Comparison of ENCODE assay signal across 24 cellular contexts in genomic region chr17:61133853-61134252, GRCh38.
"Had no signal": no experiment of that assay in that cellular context is flagged by ENCODE, and none has a peak within 500 bp of the region (broad histone marks: within the 10 kb centered on the region; RNA-seq: fewer than 3 reads in every experiment).

No MANE protein-coding gene starts in this region.

- DNase-seq: colonic mucosa; dermis blood vessel endothelial cell; effector memory CD4-positive, alpha-beta T cell; foreskin keratinocyte; glutamatergic neuron; heart right ventricle; hippocampal formation; immature natural killer cell; islet precursor cell; kidney glomerular epithelial cell; natural killer cell; occipital lobe; ovary; posterior cingulate gyrus; psoas muscle; right cardiac atrium; sigmoid colon; stimulated activated CD4-positive, alpha-beta T cell treated with anti-CD3 and anti-CD28 coated beads, Interleukin-2, amount 100 ng/mL, for 24 hours; stimulated activated CD4-positive, alpha-beta T cell treated with anti-CD3 and anti-CD28 coated beads, Interleukin-4, amount 100 ng/mL, for 24 hours; stimulated activated naive CD4-positive, alpha-beta T cell treated with Interleukin-2 at 50 U/mL for 16 hours had no signal

- H3K27me3 ChIP-seq: colonic mucosa, foreskin keratinocyte, heart right ventricle, ovary, sigmoid colon, tibial nerve, vagina had no signal

- H3K36me3 ChIP-seq: colonic mucosa, heart right ventricle, ovary, sigmoid colon, thoracic aorta, tibial nerve, vagina had no signal

- H3K4me3 ChIP-seq: colonic mucosa, ovary, sigmoid colon, thoracic aorta, tibial nerve, vagina had no signal

- H3K9me3 ChIP-seq: colonic mucosa, heart right ventricle, ovary, psoas muscle, sigmoid colon, thoracic aorta, tibial nerve, vagina had no signal

- ATAC-seq: foreskin keratinocyte; heart right ventricle; natural killer cell; psoas muscle; right cardiac atrium; stimulated activated effector memory CD8-positive, alpha-beta T cell treated with anti-CD3 and anti-CD28 coated beads, Interleukin-12 subunit alpha, Interleukin-12 subunit beta, amount 100 ng/mL, for 72 hours had no signal

- H3K4me1 ChIP-seq: colonic mucosa, psoas muscle, sigmoid colon had no signal

- H3K27ac ChIP-seq: colonic mucosa, foreskin keratinocyte, ovary, psoas muscle, sigmoid colon, thoracic aorta, tibial nerve, vagina had no signal
